14 cellular contexts compared by ENCODE assay signal in the genomic region with DNA sequence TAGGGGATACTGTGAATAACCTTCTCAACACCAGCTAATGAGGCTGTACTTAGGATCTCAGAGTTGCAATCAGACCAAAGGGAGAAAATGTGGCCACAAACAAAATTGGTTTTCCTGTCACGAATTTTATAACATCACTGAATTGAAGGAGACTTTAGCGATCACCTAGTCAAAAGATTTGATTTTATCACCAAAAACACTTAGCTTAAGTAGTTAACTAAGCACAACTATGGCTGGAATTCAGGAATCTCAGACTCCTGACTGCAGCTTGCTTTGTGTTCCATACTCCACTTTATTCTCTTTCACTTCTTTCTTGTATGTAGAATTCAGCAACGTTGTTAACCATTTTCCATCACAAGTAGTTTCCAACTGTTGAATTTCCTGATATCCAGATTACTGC.
"Had no signal": no experiment of that assay in that cellular context is flagged by ENCODE, and none has a peak within 500 bp of the region (broad histone marks: within the 10 kb centered on the region; RNA-seq: fewer than 3 reads in every experiment).

No MANE protein-coding gene starts in this region.

- H3K4me1 ChIP-seq: colonic mucosa, foreskin keratinocyte, prostate gland, upper lobe of left lung had no signal

- H3K9me3 ChIP-seq: colonic mucosa, prostate gland, upper lobe of left lung had no signal

- H3K27ac ChIP-seq: colonic mucosa, foreskin keratinocyte, prostate gland, upper lobe of left lung had no signal

- H3K27me3 ChIP-seq: colonic mucosa, upper lobe of left lung had no signal

- ATAC-seq: activated CD8-positive, alpha-beta T cell treated with anti-CD3 and anti-CD28 coated beads for 36 hours; foreskin keratinocyte; left ventricle myocardium superior had no signal

- H3K9me3 Mint-ChIP-seq: activated CD8-positive, alpha-beta T cell treated with anti-CD3 and anti-CD28 coated beads for 36 hours; stimulated activated naive CD8-positive, alpha-beta T cell treated with anti-CD3 and anti-CD28 coated beads, Interleukin-15, Interleukin-2, amounts not matched to agents 100 ng/mL and 50 ng/mL, for 24 hours had no signal

- H3K4me3 ChIP-seq: colonic mucosa, prostate gland, upper lobe of left lung had no signal

- H3K27me3 Mint-ChIP-seq: activated CD8-positive, alpha-beta T cell treated with anti-CD3 and anti-CD28 coated beads for 36 hours had no signal

- H3K36me3 ChIP-seq: colonic mucosa, prostate gland, upper lobe of left lung had no signal

- DNase-seq: activated CD8-positive, alpha-beta memory T cell treated with anti-CD3 and anti-CD28 coated beads, Interleukin-2, amount 50 U/mL, for 4 hours; activated CD8-positive, alpha-beta T cell treated with anti-CD3 and anti-CD28 coated beads for 36 hours; activated naive CD4-positive, alpha-beta T cell; aorta; colonic mucosa; foreskin keratinocyte; kidney; left ventricle myocardium superior; stimulated activated CD4-positive, alpha-beta T cell treated with anti-CD3 and anti-CD28 coated beads, Interleukin-4, amount 100 ng/mL, for 1 hour; stimulated activated CD8-positive, alpha-beta memory T cell treated with anti-CD3 and anti-CD28 coated beads, Interleukin-4, amount 100 ng/mL, for 48 hours; SW 1271; upper lobe of left lung had no signal

- H3K27ac Mint-ChIP-seq: activated CD8-positive, alpha-beta T cell treated with anti-CD3 and anti-CD28 coated beads for 36 hours; stimulated activated naive CD8-positive, alpha-beta T cell treated with anti-CD3 and anti-CD28 coated beads, Interleukin-15, Interleukin-2, amounts not matched to agents 100 ng/mL and 50 ng/mL, for 24 hours had no signal

- H3K4me3 Mint-ChIP-seq: activated CD8-positive, alpha-beta T cell treated with anti-CD3 and anti-CD28 coated beads for 36 hours; stimulated activated naive CD8-positive, alpha-beta T cell treated with anti-CD3 and anti-CD28 coated beads, Interleukin-15, Interleukin-2, amounts not matched to agents 100 ng/mL and 50 ng/mL, for 24 hours had no signal
